In the genomic region with DNA sequence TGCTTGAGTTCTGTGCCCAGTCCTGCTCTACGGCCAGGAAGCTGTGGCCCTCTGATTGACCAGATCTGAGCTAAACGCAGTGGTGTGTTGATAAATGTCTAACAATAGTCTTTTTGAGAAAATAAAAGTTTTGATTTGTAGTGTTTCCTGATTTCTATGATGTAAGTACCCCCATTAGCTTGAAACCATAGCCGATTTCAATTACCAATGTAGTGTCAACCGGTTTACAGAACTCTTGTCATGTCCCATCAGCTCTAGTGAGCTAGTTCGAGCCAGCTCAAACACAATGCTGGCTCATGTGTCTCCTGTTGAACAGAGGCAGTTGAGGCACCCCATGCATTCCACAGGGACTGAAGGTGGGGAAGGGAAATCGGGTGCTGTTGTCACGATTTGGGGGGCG, we compare ENCODE assay signal across 1 cellular context.
TF ChIP-seq lines count a peak whose summit lies in the region.

No MANE protein-coding gene starts in this region.

TF ChIP-seq in GM12878, 131 proteins besides CTCF, POLR2A, EP300 and RAD21:
- TF ChIP-seq BACH1 (IDR thresholded peaks at IDR 0.05; ENCODE audit: borderline replicate concordance) (0 out of 2 replicates have a peak, but pooled peaks have one; percentile 17), REST (IDR thresholded peaks at IDR 0.05; ENCODE audit: low read depth, low read length) (no peak), ZNF207 (IDR thresholded peaks at IDR 0.05; ENCODE audit: borderline replicate concordance) (no peak), ETV6 (conservative IDR thresholded peaks at IDR 0.05 in 1 of 2, IDR thresholded peaks at IDR 0.05 in 1 of 2; ENCODE audit: borderline replicate concordance in 1 of 2, low read depth in 1 of 2) (0 out of 4 replicates have a peak, but pooled peaks of 1 of the 2 experiments have one; percentile 39), ZNF274 (IDR thresholded peaks at IDR 0.05; ENCODE audit: insufficient read depth, insufficient read length) (no peak), NFXL1 (IDR thresholded peaks at IDR 0.05; ENCODE audit: borderline replicate concordance) (peak; percentile 88), RUNX3 (IDR thresholded peaks at IDR 0.05; ENCODE audit: low read length) (no peak), TCF3 (IDR thresholded peaks at IDR 0.05; ENCODE audit: borderline replicate concordance, insufficient read depth, low read depth, low read length) (no peak), CREB1 (IDR thresholded peaks at IDR 0.05; ENCODE audit: low read depth) (no peak), CEBPZ (IDR thresholded peaks at IDR 0.05; ENCODE audit: low read depth, low read length) (no peak), NKRF (conservative IDR thresholded peaks at IDR 0.05) (0 out of 2 replicates have a peak, but pooled peaks have one; percentile 23), PML (IDR thresholded peaks at IDR 0.05; ENCODE audit: low read length) (no peak), ATF7 (IDR thresholded peaks at IDR 0.05; ENCODE audit: low read depth) (no peak), SP1 (IDR thresholded peaks at IDR 0.05; ENCODE audit: low read depth, low read length) (no peak), PBX3 (IDR thresholded peaks at IDR 0.05; ENCODE audit: insufficient replicate concordance, low read depth, low read length) (no peak), RBBP5 (conservative IDR thresholded peaks at IDR 0.05) (no peak), MTA3 (IDR thresholded peaks at IDR 0.05; ENCODE audit: borderline replicate concordance, low read length) (no peak), KDM1A (IDR thresholded peaks at IDR 0.05; ENCODE audit: borderline replicate concordance) (no peak), FOS (IDR thresholded peaks at IDR 0.05; ENCODE audit: borderline replicate concordance, extremely low read depth, insufficient read length) (no peak), EZH2 (IDR thresholded peaks at IDR 0.05; ENCODE audit: borderline replicate concordance, control insufficient read depth, low read depth, low read length) (no peak)
- TF ChIP-seq, protein P1, sequence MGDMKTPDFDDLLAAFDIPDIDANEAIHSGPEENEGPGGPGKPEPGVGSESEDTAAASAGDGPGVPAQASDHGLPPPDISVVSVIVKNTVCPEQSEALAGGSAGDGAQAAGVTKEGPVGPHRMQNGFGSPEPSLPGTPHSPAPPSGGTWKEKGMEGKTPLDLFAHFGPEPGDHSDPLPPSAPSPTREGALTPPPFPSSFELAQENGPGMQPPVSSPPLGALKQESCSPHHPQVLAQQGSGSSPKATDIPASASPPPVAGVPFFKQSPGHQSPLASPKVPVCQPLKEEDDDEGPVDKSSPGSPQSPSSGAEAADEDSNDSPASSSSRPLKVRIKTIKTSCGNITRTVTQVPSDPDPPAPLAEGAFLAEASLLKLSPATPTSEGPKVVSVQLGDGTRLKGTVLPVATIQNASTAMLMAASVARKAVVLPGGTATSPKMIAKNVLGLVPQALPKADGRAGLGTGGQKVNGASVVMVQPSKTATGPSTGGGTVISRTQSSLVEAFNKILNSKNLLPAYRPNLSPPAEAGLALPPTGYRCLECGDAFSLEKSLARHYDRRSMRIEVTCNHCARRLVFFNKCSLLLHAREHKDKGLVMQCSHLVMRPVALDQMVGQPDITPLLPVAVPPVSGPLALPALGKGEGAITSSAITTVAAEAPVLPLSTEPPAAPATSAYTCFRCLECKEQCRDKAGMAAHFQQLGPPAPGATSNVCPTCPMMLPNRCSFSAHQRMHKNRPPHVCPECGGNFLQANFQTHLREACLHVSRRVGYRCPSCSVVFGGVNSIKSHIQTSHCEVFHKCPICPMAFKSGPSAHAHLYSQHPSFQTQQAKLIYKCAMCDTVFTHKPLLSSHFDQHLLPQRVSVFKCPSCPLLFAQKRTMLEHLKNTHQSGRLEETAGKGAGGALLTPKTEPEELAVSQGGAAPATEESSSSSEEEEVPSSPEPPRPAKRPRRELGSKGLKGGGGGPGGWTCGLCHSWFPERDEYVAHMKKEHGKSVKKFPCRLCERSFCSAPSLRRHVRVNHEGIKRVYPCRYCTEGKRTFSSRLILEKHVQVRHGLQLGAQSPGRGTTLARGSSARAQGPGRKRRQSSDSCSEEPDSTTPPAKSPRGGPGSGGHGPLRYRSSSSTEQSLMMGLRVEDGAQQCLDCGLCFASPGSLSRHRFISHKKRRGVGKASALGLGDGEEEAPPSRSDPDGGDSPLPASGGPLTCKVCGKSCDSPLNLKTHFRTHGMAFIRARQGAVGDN (IDR thresholded peaks at IDR 0.05) = 0 out of 2 replicates have a peak, but pooled peaks have one; percentile 2
- TF ChIP-seq, protein P2, sequence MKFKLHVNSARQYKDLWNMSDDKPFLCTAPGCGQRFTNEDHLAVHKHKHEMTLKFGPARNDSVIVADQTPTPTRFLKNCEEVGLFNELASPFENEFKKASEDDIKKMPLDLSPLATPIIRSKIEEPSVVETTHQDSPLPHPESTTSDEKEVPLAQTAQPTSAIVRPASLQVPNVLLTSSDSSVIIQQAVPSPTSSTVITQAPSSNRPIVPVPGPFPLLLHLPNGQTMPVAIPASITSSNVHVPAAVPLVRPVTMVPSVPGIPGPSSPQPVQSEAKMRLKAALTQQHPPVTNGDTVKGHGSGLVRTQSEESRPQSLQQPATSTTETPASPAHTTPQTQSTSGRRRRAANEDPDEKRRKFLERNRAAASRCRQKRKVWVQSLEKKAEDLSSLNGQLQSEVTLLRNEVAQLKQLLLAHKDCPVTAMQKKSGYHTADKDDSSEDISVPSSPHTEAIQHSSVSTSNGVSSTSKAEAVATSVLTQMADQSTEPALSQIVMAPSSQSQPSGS (IDR thresholded peaks at IDR 0.05; ENCODE audit: low read length) = no peak
